ENCODE assay signal across 1 cellular context in genomic region chr14:31025335-31026075, GRCh38.
A peak's percentile ranks its signal among the peaks of the same experiment; 100 is the strongest.
TF ChIP-seq lines count a peak whose summit lies in the region.

Gene AP4S1, plus strand, starts transcription at chr14:31025649. Its CDS starts 40,548 bp downstream, at chr14:31066197.

TF ChIP-seq in HepG2, 621 proteins besides CTCF, POLR2A, EP300 and RAD21 (continued from another document and continues in another):
- peak; percentile 73; the same call in 1 of the 2 replicates for TF ChIP-seq ZNF318 (CRISPR knock-in tag; IDR thresholded peaks at IDR 0.05)
- peak; percentile 85 for TF ChIP-seq ZNF781 (CRISPR knock-in tag; IDR thresholded peaks at IDR 0.05; ENCODE audit: borderline replicate concordance, not compliant biosample characterization)
- peak; percentile 65 for TF ChIP-seq PITX1 (CRISPR knock-in tag; IDR thresholded peaks at IDR 0.05)
- TF ChIP-seq, protein P1, sequence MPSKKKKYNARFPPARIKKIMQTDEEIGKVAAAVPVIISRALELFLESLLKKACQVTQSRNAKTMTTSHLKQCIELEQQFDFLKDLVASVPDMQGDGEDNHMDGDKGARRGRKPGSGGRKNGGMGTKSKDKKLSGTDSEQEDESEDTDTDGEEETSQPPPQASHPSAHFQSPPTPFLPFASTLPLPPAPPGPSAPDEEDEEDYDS (CRISPR knock-in tag; IDR thresholded peaks at IDR 0.05), result peak; percentile 43; the same call in 1 of the 2 replicates
- TF ChIP-seq FOXO1 (CRISPR knock-in tag; IDR thresholded peaks at IDR 0.05), result peak; percentile 54
- no peak for TF ChIP-seq ZNF713 (CRISPR knock-in tag; IDR thresholded peaks at IDR 0.05)
- TF ChIP-seq ZSCAN25 (CRISPR knock-in tag; IDR thresholded peaks at IDR 0.05), result no peak; the same call in 1 of the 2 replicates
- no peak for TF ChIP-seq RAD51 (IDR thresholded peaks at IDR 0.05; ENCODE audit: borderline replicate concordance)
- TF ChIP-seq ZSCAN29 (CRISPR knock-in tag; conservative IDR thresholded peaks at IDR 0.05), result peak; percentile 87; the same call in 1 of the 2 replicates
- TF ChIP-seq HNF1A (IDR thresholded peaks at IDR 0.05; ENCODE audit: low read depth), result no peak
- TF ChIP-seq HNF1A (CRISPR knock-in tag; IDR thresholded peaks at IDR 0.05; ENCODE audit: borderline replicate concordance), result no peak; the same call in 1 of the 2 replicates
- peak; percentile 35; the same call in 1 of the 2 replicates for TF ChIP-seq ZNF460 (CRISPR knock-in tag; IDR thresholded peaks at IDR 0.05; ENCODE audit: borderline replicate concordance)
- TF ChIP-seq BRCA1 (CRISPR knock-in tag; IDR thresholded peaks at IDR 0.05), result 0 out of 2 replicates have a peak, but pooled peaks have one; percentile 7
- peak; percentile 77; the same call in 1 of the 2 replicates for TF ChIP-seq ZNF205 (CRISPR knock-in tag; IDR thresholded peaks at IDR 0.05)
- TF ChIP-seq MEF2D (CRISPR knock-in tag; IDR thresholded peaks at IDR 0.05), result no peak
- TF ChIP-seq LCORL (IDR thresholded peaks at IDR 0.05), result no peak
- TF ChIP-seq LCORL (CRISPR knock-in tag; IDR thresholded peaks at IDR 0.05), result no peak
- no peak for TF ChIP-seq HOXA9 (CRISPR knock-in tag; IDR thresholded peaks at IDR 0.05; ENCODE audit: borderline replicate concordance)
- no peak; the same call in 1 of the 2 replicates for TF ChIP-seq ARID5B (CRISPR knock-in tag; IDR thresholded peaks at IDR 0.05)
- TF ChIP-seq ZNF431 (CRISPR knock-in tag; IDR thresholded peaks at IDR 0.05; ENCODE audit: borderline replicate concordance, low read depth), result no peak
- TF ChIP-seq HOXA7 (CRISPR knock-in tag; IDR thresholded peaks at IDR 0.05), result no peak
- TF ChIP-seq KDM5A (IDR thresholded peaks at IDR 0.05; ENCODE audit: borderline replicate concordance, low read length), result no peak; the same call in none of the 2 replicates
- TF ChIP-seq PREB (CRISPR knock-in tag; IDR thresholded peaks at IDR 0.05), result no peak; the same call in 1 of the 2 replicates
- TF ChIP-seq ZNF263 (CRISPR knock-in tag; IDR thresholded peaks at IDR 0.05), result peak; percentile 16; the same call in 1 of the 2 replicates
- no peak for TF ChIP-seq ATM (IDR thresholded peaks at IDR 0.05; ENCODE audit: borderline replicate concordance)
- peak; percentile 94 for TF ChIP-seq ASH2L (IDR thresholded peaks at IDR 0.05; ENCODE audit: insufficient read length, low read depth, low read length)
- TF ChIP-seq, protein P2, sequence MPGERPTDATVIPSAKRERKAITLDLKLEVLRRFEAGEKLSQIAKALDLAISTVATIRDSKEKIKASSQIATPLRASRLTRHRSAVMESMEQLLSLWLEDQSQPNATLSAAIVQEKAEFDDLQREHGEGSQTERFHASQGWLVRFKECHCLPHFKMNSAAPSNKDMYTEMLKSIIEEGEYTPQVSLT (CRISPR knock-in tag; IDR thresholded peaks at IDR 0.05; ENCODE audit: borderline replicate concordance, low read depth), result no peak
- TF ChIP-seq ZNF558 (CRISPR knock-in tag; IDR thresholded peaks at IDR 0.05; ENCODE audit: borderline replicate concordance), result no peak
